ENCODE assay signal across 8 cellular contexts in the genomic region with DNA sequence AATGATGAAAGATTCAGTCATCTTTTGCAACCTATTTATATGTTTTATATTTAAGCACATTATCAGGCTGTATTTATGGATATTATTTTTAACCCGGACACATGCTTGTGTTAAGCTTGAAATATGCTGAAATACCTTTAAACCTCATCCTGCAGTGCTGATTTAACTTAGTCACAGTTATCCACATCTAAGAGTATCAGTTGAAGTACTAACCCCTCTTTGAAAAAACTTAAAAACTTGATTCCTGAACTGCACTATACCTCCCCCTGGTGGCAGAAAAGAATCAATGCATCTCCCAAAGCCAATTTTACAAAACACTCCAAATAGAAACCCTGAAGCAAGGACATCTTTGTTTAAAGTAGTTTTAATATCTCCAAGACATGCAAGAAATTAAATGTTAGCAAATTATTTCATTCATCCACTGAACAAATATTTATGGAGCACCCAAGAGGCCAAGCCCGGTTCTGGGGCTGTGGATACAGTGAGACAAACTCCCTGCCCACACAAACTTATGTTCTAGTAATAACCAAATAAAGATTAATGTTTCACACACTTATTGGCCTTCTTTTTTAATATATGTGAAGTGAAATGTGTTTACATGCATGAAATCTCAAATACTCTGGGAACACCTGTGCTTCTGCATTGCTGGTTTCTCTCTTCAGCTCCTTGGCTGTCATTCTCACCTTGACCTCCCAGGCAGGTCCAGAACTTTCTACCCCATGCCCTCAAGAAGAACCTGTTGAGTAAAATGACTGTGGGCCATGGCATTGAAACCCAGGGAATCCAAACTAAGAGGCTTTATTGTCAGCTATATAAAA.
DNase-seq lines count a peak whose midpoint lies in the region; ATAC-seq, FAIRE-seq and TF ChIP-seq lines count a peak whose summit lies in the region.

No MANE protein-coding gene starts in this region.

- DNase-seq in D721Med (ENCODE audit: insufficient read length, low spot score) (no peak), HL-60 (ENCODE audit: low read depth in 1 of 2, low spot score in 1 of 2) (peak; percentile 11 to 21), SIG-M5 treated with dmso at 0.1 percent for 504 hours (lab: John Stamatoyannopoulos, UW; ENCODE audit: unreplicated experiment) (peak; percentile 73), midbrain (lab: John Stamatoyannopoulos, UW) (peak; percentile 58)
- peak in 1 of 3 experiments; percentile 8 for DNase-seq in effector memory CD8-positive, alpha-beta T cell
- no peak for DNase-seq in stimulated activated CD4-positive, alpha-beta T cell treated with anti-CD3 and anti-CD28 coated beads, Interleukin-4, amount 100 ng/mL, for 4 hours
- DNase-seq in stimulated activated CD4-positive, alpha-beta T cell treated with anti-CD3 and anti-CD28 coated beads, Interleukin-2, amount 100 ng/mL, for 24 hours: no peak

- H3K27me3 Mint-ChIP-seq in effector memory CD8-positive, alpha-beta T cell: no peaks in the 10 kb centered on the region

- peak overlapping the region; percentile 42 to 90 for H3K27ac Mint-ChIP-seq in effector memory CD8-positive, alpha-beta T cell

- TF ChIP-seq CTCF in D721Med (IDR thresholded peaks at IDR 0.05; ENCODE audit: insufficient read depth, missing control alignments) (peak; percentile 83), HL-60 (IDR thresholded peaks at IDR 0.05; ENCODE audit: insufficient read depth, low read length) (peak; percentile 33)

- no peaks in the 10 kb centered on the region for H3K27me3 ChIP-seq in HL-60 (ENCODE audit: insufficient read depth, poor library complexity, severe bottlenecking)

- H3K4me3 ChIP-seq in HL-60 (replicated peaks; ENCODE audit: insufficient read depth, low read length): no peak overlapping the region

- peaks cover 3% of the 10 kb centered on the region for H3K36me3 Mint-ChIP-seq in effector memory CD8-positive, alpha-beta T cell (ENCODE audit: insufficient read depth)

- peaks cover 5 to 10% of the 10 kb centered on the region in 2 donors for H3K4me1 Mint-ChIP-seq in effector memory CD8-positive, alpha-beta T cell (ENCODE audit: low read depth in 2 of 2)

- H3K9me3 Mint-ChIP-seq in effector memory CD8-positive, alpha-beta T cell: no peaks in the 10 kb centered on the region

- no peak for FAIRE-seq in D721Med (lab: Jason Lieb, UNC)

- H3K27ac ChIP-seq in HL-60 (replicated peaks): peak overlapping the region; percentile 49

- peak overlapping the region; percentile 7 to 41 for H3K4me3 Mint-ChIP-seq in effector memory CD8-positive, alpha-beta T cell

- ATAC-seq in effector memory CD8-positive, alpha-beta T cell (replicated peaks): peak; percentile 74
- ATAC-seq in GM19395 (IDR thresholded peaks at IDR 0.05; ENCODE audit: unreplicated experiment): no peak

Comparison
In these comparisons a context has a peak if more than half of its experiments do, and no peak if none do; other contexts are left out.
1. DNase-seq: peak in HL-60 (2 of 2), SIG-M5 treated with dmso at 0.1 percent for 504 hours (single experiment) and midbrain (single experiment); none in D721Med (single experiment), stimulated activated CD4-positive, alpha-beta T cell treated with anti-CD3 and anti-CD28 coated beads, Interleukin-4, amount 100 ng/mL, for 4 hours (0 of 2) and stimulated activated CD4-positive, alpha-beta T cell treated with anti-CD3 and anti-CD28 coated beads, Interleukin-2, amount 100 ng/mL, for 24 hours (0 of 2).